Comparison of ENCODE assay signal across 8 cellular contexts in genomic region chr16:50166511-50167500, GRCh38. TPM values are rescaled to one million over a fixed set of nuclear protein-coding genes. Genes with fewer than 3 reads are reported as not detected.
A peak's percentile ranks its signal among the peaks of the same experiment; 100 is the strongest.
DNase-seq lines count a peak whose midpoint lies in the region; ATAC-seq and TF ChIP-seq lines count a peak whose summit lies in the region.

No MANE protein-coding gene starts in this region.

- no peak overlapping the region for H2AFZ ChIP-seq in GM23338

- TF ChIP-seq EP300 in tibial nerve (IDR thresholded peaks at IDR 0.05): no peak

- H3K4me1 ChIP-seq in GM23338 (ENCODE audit: insufficient read depth) (peaks cover 11% of the 10 kb centered on the region; the same call in 1 of the 2 replicates), skeletal muscle satellite cell (ENCODE audit: control insufficient read depth, insufficient read depth, low read length) (peaks cover 18% of the 10 kb centered on the region), tibial nerve (peaks cover 0 to 30% (median 8%) of the 10 kb centered on the region in 4 donors)

- peaks cover 12% of the 10 kb centered on the region for H3K4me1 Mint-ChIP-seq in GM23338
- peaks cover 32% of the 10 kb centered on the region for H3K4me1 Mint-ChIP-seq in T-helper 17 cell
- peaks cover 33 to 47% of the 10 kb centered on the region in 2 donors for H3K4me1 Mint-ChIP-seq in effector memory CD8-positive, alpha-beta T cell (ENCODE audit: low read depth in 2 of 2)

- H3K9me3 ChIP-seq in T-helper 17 cell (ENCODE audit: control insufficient read depth, low read length, poor library complexity, severe bottlenecking) (no peaks in the 10 kb centered on the region), skeletal muscle satellite cell (replicated peaks; ENCODE audit: low read length) (no peaks in the 10 kb centered on the region), tibial nerve (no peaks in the 10 kb centered on the region)

- H3K4me3 Mint-ChIP-seq in GM23338 (no peak overlapping the region), T-helper 17 cell (no peak overlapping the region)
- peak overlapping the region; percentile 24 to 68 for H3K4me3 Mint-ChIP-seq in effector memory CD8-positive, alpha-beta T cell

- H3K36me3 ChIP-seq in GM23338 (ENCODE audit: insufficient read depth) (no peaks in the 10 kb centered on the region), skeletal muscle satellite cell (ENCODE audit: insufficient read depth, low read length) (no peaks in the 10 kb centered on the region), tibial nerve (no peaks in the 10 kb centered on the region)

- no peak overlapping the region for H3K9ac ChIP-seq in skeletal muscle satellite cell (ENCODE audit: low read depth, low read length)

- TF ChIP-seq CTCF in GM23338 (conservative IDR thresholded peaks at IDR 0.05; ENCODE audit: low read depth in 2 of 2): no peak
- TF ChIP-seq CTCF in tibial nerve (IDR thresholded peaks at IDR 0.05): no peak

- DNase-seq in GM23338 (ENCODE audit: low spot score): no peak
- no peak for DNase-seq in T-helper 17 cell
- no peak for DNase-seq in effector memory CD8-positive, alpha-beta T cell
- no peak for DNase-seq in tibial nerve (ENCODE audit: low spot score in 2 of 2)
- DNase-seq in SKM-1 treated with dmso at 0.1 percent for 144 hours (lab: John Stamatoyannopoulos, UW; ENCODE audit: unreplicated experiment): no peak
- DNase-seq in activated gamma-delta T cell (lab: John Stamatoyannopoulos, UW): no peak

- H3K27ac ChIP-seq in GM23338 (ENCODE audit: low read depth): no peak overlapping the region
- H3K27ac ChIP-seq in tibial nerve: no peak overlapping the region

- no peaks in the 10 kb centered on the region for H3K27me3 ChIP-seq in GM23338 (ENCODE audit: insufficient read depth)
- no peaks in the 10 kb centered on the region for H3K27me3 ChIP-seq in skeletal muscle satellite cell (ENCODE audit: control insufficient read depth, insufficient read depth, low read length)
- no peaks in the 10 kb centered on the region for H3K27me3 ChIP-seq in tibial nerve

- 61 to 65% methylated on average over 9 of the region's 9 CpGs for WGBS in tibial nerve, 2 donors

- H3F3A ChIP-seq in GM23338 (replicated peaks; ENCODE audit: low read depth): no peaks in the 10 kb centered on the region

- TF ChIP-seq POLR2A in tibial nerve (IDR thresholded peaks at IDR 0.05): no peak

- peak overlapping the region; percentile 84; the same call in 1 of the 2 replicates for H3K27ac Mint-ChIP-seq in GM23338
- no peak overlapping the region for H3K27ac Mint-ChIP-seq in T-helper 17 cell
- peak overlapping the region in 1 of 2 donors; percentile 77 for H3K27ac Mint-ChIP-seq in effector memory CD8-positive, alpha-beta T cell

- H3K27me3 Mint-ChIP-seq in GM23338 (ENCODE audit: insufficient read depth, low read depth, poor library complexity): peaks cover 5% of the 10 kb centered on the region
- no peaks in the 10 kb centered on the region for H3K27me3 Mint-ChIP-seq in T-helper 17 cell
- no peaks in the 10 kb centered on the region for H3K27me3 Mint-ChIP-seq in effector memory CD8-positive, alpha-beta T cell

- H3K9me2 ChIP-seq in GM23338 (ENCODE audit: insufficient read depth): no peaks in the 10 kb centered on the region

- peaks cover 38% of the 10 kb centered on the region for H4K20me1 ChIP-seq in GM23338 (replicated peaks; ENCODE audit: insufficient read depth)

- peaks cover 100% of the 10 kb centered on the region for H3K79me2 ChIP-seq in GM23338 (replicated peaks; ENCODE audit: insufficient read depth)

- H3K36me3 Mint-ChIP-seq in GM23338 (ENCODE audit: low read depth) (no peaks in the 10 kb centered on the region), T-helper 17 cell (ENCODE audit: low read depth) (no peaks in the 10 kb centered on the region)
- H3K36me3 Mint-ChIP-seq in effector memory CD8-positive, alpha-beta T cell (ENCODE audit: insufficient read depth): peaks cover 17% of the 10 kb centered on the region

- ATAC-seq in GM23338: peak; percentile 32; the same call in 2 of the 3 replicates
- peak; percentile 45 for ATAC-seq in T-helper 17 cell
- ATAC-seq in effector memory CD8-positive, alpha-beta T cell (replicated peaks): peak; percentile 51
- ATAC-seq in HG03159 (IDR thresholded peaks at IDR 0.05; ENCODE audit: unreplicated experiment): no peak

- H3K4me2 ChIP-seq in GM23338: no peak overlapping the region
- peak overlapping the region; percentile 33 for H3K4me2 ChIP-seq in skeletal muscle satellite cell (ENCODE audit: low read length)

- no peak overlapping the region for H3K4me3 ChIP-seq in GM23338
- H3K4me3 ChIP-seq in skeletal muscle satellite cell (ENCODE audit: low read length): no peak overlapping the region
- H3K4me3 ChIP-seq in tibial nerve: no peak overlapping the region

- H3K9me3 Mint-ChIP-seq in GM23338: no peaks in the 10 kb centered on the region
- H3K9me3 Mint-ChIP-seq in effector memory CD8-positive, alpha-beta T cell: no peaks in the 10 kb centered on the region

TF ChIP-seq in GM23338, 12 proteins besides CTCF, POLR2A, EP300 and RAD21:
- no peak for TF ChIP-seq EZH2phosphoT487 (IDR thresholded peaks at IDR 0.05; ENCODE audit: unreplicated experiment)
- TF ChIP-seq NANOG (IDR thresholded peaks at IDR 0.05; ENCODE audit: borderline replicate concordance): no peak
- TF ChIP-seq CREB1 (CRISPR knock-in tag; IDR thresholded peaks at IDR 0.05; ENCODE audit: low read depth): no peak
TF ChIP-seq in GM23338: peak in this region for 0.

RNA-seq across cellular contexts. Expression of gene TENT4B, which starts 13.7 kb away (rescaled TPM):
- 18.3 and 21.3 TPM in 2 replicates for total RNA-seq in GM23338 (2014; rRNA removed; shearing (Covaris generic))
- polyA plus RNA-seq in GM23338 (2016; fragmentation: Nextera tagmentation; extraction: Ambion mirVana): 16.7 and 17.6 TPM in 2 replicates
- 10 to 100 TPM; 21.5 to 23.0 TPM for total RNA-seq in T-helper 17 cell
- 9.9 and 10.7 TPM in 2 replicates for total RNA-seq in skeletal muscle satellite cell (2012; rRNA removed)
- total RNA-seq in tibial nerve: 10 to 100 TPM; 11.7 to 18.6 (median 16.5) TPM

Comparison
In these comparisons a context has a peak if more than half of its experiments do, and no peak if none do; other contexts are left out.
1. H3K4me3 Mint-ChIP-seq: peak in effector memory CD8-positive, alpha-beta T cell (2 of 2); none in GM23338 (single experiment) and T-helper 17 cell (single experiment).